ENCODE assay signal across 18 cellular contexts in genomic region chr12:38374751-38375150, GRCh38. TPM values are rescaled to one million over a fixed set of nuclear protein-coding genes. Genes with fewer than 3 reads are reported as not detected.
A peak's percentile ranks its signal among the peaks of the same experiment; 100 is the strongest.
DNase-seq lines count a peak whose midpoint lies in the region; ATAC-seq, FAIRE-seq and TF ChIP-seq lines count a peak whose summit lies in the region.
"Had no signal": no experiment of that assay in that cellular context is flagged by ENCODE, and none has a peak within 500 bp of the region (broad histone marks: within the 10 kb centered on the region; RNA-seq: fewer than 3 reads in every experiment).

No MANE protein-coding gene starts in this region.

- DNase-seq in NCI-H2081 (lab: John Stamatoyannopoulos, UW) (peak; percentile 45 to 77), NCI-H2081 treated with DMSO at 0.1 percent for 48 hours (lab: John Stamatoyannopoulos, UW) (no peak), NCI-H446 (lab: John Stamatoyannopoulos, UW) (peak; percentile 35 to 76), bronchial epithelial cell (ENCODE audit: low read depth) (peak; percentile 40), NOMO-1 (lab: John Stamatoyannopoulos, UW; ENCODE audit: unreplicated experiment in 2 of 2) (no peak), coronary artery (ENCODE audit: low spot score) (no peak)
- DNase-seq: 8988T; CD4-positive, alpha-beta memory T cell; COR-L47; GM23248 had no signal

- H3K36me3 ChIP-seq in bronchial epithelial cell (ENCODE audit: control insufficient read depth, insufficient read depth, low read length), result no peaks in the 10 kb centered on the region
- H3K36me3 ChIP-seq: BLaER1, HAP-1 had no signal

- no peak overlapping the region for H3K4me3 ChIP-seq in bronchial epithelial cell (ENCODE audit: low read depth, low read length)
- no peak overlapping the region for H3K4me3 ChIP-seq in coronary artery
- H3K4me3 ChIP-seq: BLaER1, GM23248, HAP-1 had no signal

- no peak for TF ChIP-seq CTCF in bronchial epithelial cell (IDR thresholded peaks at IDR 0.05; ENCODE audit: insufficient read depth, low read length, severe bottlenecking)
- no peak for TF ChIP-seq CTCF in coronary artery (IDR thresholded peaks at IDR 0.05)

- H3K27ac ChIP-seq in coronary artery, result no peak overlapping the region
- H3K27ac ChIP-seq: BLaER1, GM23248, HL-60 had no signal

- no peak for FAIRE-seq in bronchial epithelial cell (lab: Jason Lieb, UNC)
- FAIRE-seq: D721Med, G401.6, GM12891, GM18507 had no signal

- no peaks in the 10 kb centered on the region for H3K27me3 ChIP-seq in bronchial epithelial cell (ENCODE audit: control insufficient read depth, insufficient read depth, low read length)
- H3K27me3 ChIP-seq: BLaER1 had no signal

- no peak for ATAC-seq in HG02973 (IDR thresholded peaks at IDR 0.05; ENCODE audit: unreplicated experiment)

RNA-seq across cellular contexts. Expression of gene ALG10B, which starts 58.2 kb away (rescaled TPM):
- total RNA-seq in bronchial epithelial cell, result 1.6 and 2.4 TPM in 2 replicates

Comparison
In these comparisons a context has a peak if more than half of its experiments do, and no peak if none do; other contexts are left out.
1. DNase-seq: peak in NCI-H2081 (2 of 2), NCI-H446 (2 of 2) and bronchial epithelial cell (single experiment); none in NCI-H2081 treated with DMSO at 0.1 percent for 48 hours (single experiment), NOMO-1 (0 of 2) and coronary artery (single experiment).